In the genomic region with DNA sequence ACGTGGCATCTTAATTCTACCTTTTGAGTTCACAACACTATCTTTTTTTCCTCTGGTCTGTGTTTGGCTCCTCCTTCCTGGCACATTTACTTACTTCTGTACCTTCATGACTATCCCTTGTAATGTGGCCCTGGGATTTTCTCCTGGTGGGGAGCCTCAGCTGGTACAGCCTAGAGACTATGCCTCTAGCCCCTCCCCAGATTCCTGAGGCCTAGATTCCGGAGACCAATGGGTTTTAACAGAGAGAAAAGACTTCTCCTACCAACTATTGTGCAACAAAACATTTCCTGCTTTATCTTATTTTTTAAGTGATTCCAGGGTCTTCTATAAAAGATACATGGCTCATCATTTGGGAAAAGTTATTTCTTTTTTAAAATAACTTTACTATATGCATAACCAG, we compare ENCODE assay signal across 31 cellular contexts.
DNase-seq lines count a peak whose midpoint lies in the region; ATAC-seq and TF ChIP-seq lines count a peak whose summit lies in the region.
"Had no signal": no experiment of that assay in that cellular context is flagged by ENCODE, and none has a peak within 500 bp of the region (broad histone marks: within the 10 kb centered on the region; RNA-seq: fewer than 3 reads in every experiment).

No MANE protein-coding gene starts in this region.

- peaks cover 39% of the 10 kb centered on the region for H3K4me1 ChIP-seq in A673 (ENCODE audit: insufficient read depth, low read length, poor library complexity, severe bottlenecking)
- peaks cover 66 to 67% of the 10 kb centered on the region in 2 experiments for H3K4me1 ChIP-seq in HCT116 (ENCODE audit: control insufficient read depth in 1 of 2, insufficient read depth in 2 of 2, low read length in 2 of 2)

- H3K9me3 Mint-ChIP-seq in nephron progenitor cell (peaks cover 8% of the 10 kb centered on the region), chondrocyte (ENCODE audit: low read depth) (no peaks in the 10 kb centered on the region)
- H3K9me3 Mint-ChIP-seq: CD8-positive, alpha-beta T cell had no signal

- H3K9me3 ChIP-seq in A673 (ENCODE audit: low read depth, low read length, poor library complexity, severe bottlenecking) (no peaks in the 10 kb centered on the region), HCT116 (ENCODE audit: control insufficient read depth in 1 of 2, insufficient read depth in 1 of 2, low read depth in 1 of 2, low read length in 2 of 2) (no peaks in the 10 kb centered on the region)
- H3K9me3 ChIP-seq: BE2C, gastroesophageal sphincter, neutrophil, Peyer's patch, sigmoid colon, tibial artery had no signal

- peak; percentile 59 for ATAC-seq in HCT116
- ATAC-seq: activated CD8-positive, alpha-beta T cell treated with anti-CD3 and anti-CD28 coated beads for 36 hours; CD8-positive, alpha-beta T cell; gastroesophageal sphincter; left colon had no signal

- intact Hi-C loops in A673 (cut with micrococcal nuclease; ENCODE audit: unreplicated experiment) (loop anchor here (10.0 kb wide), 1 partner anchor 237 kb away; no protein-coding TSS in a partner anchor), HCT116 (cut with micrococcal nuclease) (loop anchor here (1.0 kb wide), 1 partner anchor 602 kb away; no protein-coding TSS in a partner anchor)

- H3K4me3 Mint-ChIP-seq in nephron progenitor cell (no peak overlapping the region), chondrocyte (ENCODE audit: unreplicated experiment) (no peak overlapping the region)
- H3K4me3 Mint-ChIP-seq: activated CD8-positive, alpha-beta T cell treated with anti-CD3 and anti-CD28 coated beads for 36 hours; brain; CD8-positive, alpha-beta T cell; immature natural killer cell; T-helper 2 cell treated with Interferon-gamma antibody and Interleukin-4, amounts not matched to agents 5 μg/mL and 100 μg/mL, for 36 hours had no signal

- H3K27ac ChIP-seq in A673 (ENCODE audit: low read depth, low read length, poor library complexity, severe bottlenecking): no peak overlapping the region
- peak overlapping the region; percentile 100 for H3K27ac ChIP-seq in HCT116 (ENCODE audit: low read depth, low read length)
- H3K27ac ChIP-seq: gastroesophageal sphincter, hepatocyte, neutrophil, Peyer's patch, sigmoid colon, tibial artery had no signal

- H3K4me3 ChIP-seq in A673 (ENCODE audit: low read depth, low read length, poor library complexity, severe bottlenecking) (no peak overlapping the region), HCT116 (replicated peaks in 1 of 2; ENCODE audit: low read depth in 1 of 2, low read length in 2 of 2) (no peak overlapping the region), choroid plexus epithelial cell (ENCODE audit: low read depth, low read length) (no peak overlapping the region)
- H3K4me3 ChIP-seq: gastroesophageal sphincter, hepatocyte, Peyer's patch, sigmoid colon, tibial artery had no signal

- POLR2A ChIA-PET in A673 (lab: Charles Lee; ENCODE audit: low non-redundant PET): no interaction called here
- POLR2A ChIA-PET in HCT116 (lab: Charles Lee): interaction anchor here (0.9 to 4.6 kb wide), 5 partner anchors 11 to 67 kb away, joined by 3 to 37 read pairs (median 5); no protein-coding TSS in a partner anchor

- H4K20me1 ChIP-seq in HCT116 (ENCODE audit: insufficient read depth): no peaks in the 10 kb centered on the region

- RAD21 ChIA-PET in HCT116 (lab: Charles Lee; ENCODE audit: low non-redundant PET in 1 of 2, low total read pairs in 2 of 2, uncharacterized antibody in 2 of 2, unreplicated experiment in 2 of 2): no interaction called here

- peaks cover 33% of the 10 kb centered on the region for H3K4me1 Mint-ChIP-seq in nephron progenitor cell
- peaks cover 27% of the 10 kb centered on the region for H3K4me1 Mint-ChIP-seq in chondrocyte (ENCODE audit: low read depth)

- H3K36me3 ChIP-seq in A673 (ENCODE audit: insufficient read depth, low read length, poor library complexity, severe bottlenecking): no peaks in the 10 kb centered on the region
- no peaks in the 10 kb centered on the region for H3K36me3 ChIP-seq in HCT116 (ENCODE audit: control insufficient read depth in 1 of 2, insufficient read depth in 2 of 2, low read length in 2 of 2)
- H3K36me3 ChIP-seq: BE2C, gastroesophageal sphincter, neutrophil, Peyer's patch, sigmoid colon, tibial artery had no signal

- H3K36me3 Mint-ChIP-seq in nephron progenitor cell (ENCODE audit: low read depth) (peaks cover 4% of the 10 kb centered on the region), chondrocyte (ENCODE audit: low read depth) (no peaks in the 10 kb centered on the region)
- H3K36me3 Mint-ChIP-seq: brain; CD8-positive, alpha-beta T cell; immature natural killer cell had no signal

- H2AFZ ChIP-seq in HCT116 (ENCODE audit: low read depth, low read length, poor library complexity, severe bottlenecking): no peak overlapping the region
- H2AFZ ChIP-seq: hepatocyte had no signal

- no peak for TF ChIP-seq POLR2A in HCT116 (IDR thresholded peaks at IDR 0.05; ENCODE audit: borderline replicate concordance, extremely low read depth, insufficient read depth, insufficient read length)

- peaks cover 8% of the 10 kb centered on the region for H3K79me2 ChIP-seq in HCT116 (ENCODE audit: insufficient read depth, low read length)
- H3K79me2 ChIP-seq: hepatocyte had no signal

- no TSS peak for BruUV-seq in A673 (replicated peaks; lab: Mats Ljungman, UMichigan)
- BruUV-seq in HCT116 (replicated peaks; lab: Mats Ljungman, UMichigan): no TSS peak

- H3K9me2 ChIP-seq in HCT116 (ENCODE audit: insufficient read depth): no peaks in the 10 kb centered on the region

- peak overlapping the region; percentile 41 for H3K4me2 ChIP-seq in HCT116 (ENCODE audit: low read length)
- H3K4me2 ChIP-seq: hepatocyte had no signal

- no peaks in the 10 kb centered on the region for H3K27me3 ChIP-seq in A673 (replicated peaks; ENCODE audit: insufficient read depth, low read depth, low read length, poor library complexity)
- H3K27me3 ChIP-seq in HCT116 (ENCODE audit: insufficient read depth, low read length): no peaks in the 10 kb centered on the region
- H3K27me3 ChIP-seq: BE2C, gastroesophageal sphincter, hepatocyte, neutrophil, Peyer's patch, sigmoid colon, tibial artery had no signal

- TF ChIP-seq CTCF in A673 (conservative IDR thresholded peaks at IDR 0.05; ENCODE audit: low read depth, low read length) (no peak), HCT116 (IDR thresholded peaks at IDR 0.05 in 2 of 3, conservative IDR thresholded peaks at IDR 0.05 in 1 of 3; ENCODE audit: borderline replicate concordance in 1 of 3, insufficient read depth in 1 of 3, low read depth in 2 of 3, low read length in 2 of 3) (peak in 1 of 3 experiments; percentile 25; a peak in 1 of 6 replicates), choroid plexus epithelial cell (conservative IDR thresholded peaks at IDR 0.05; ENCODE audit: low read depth, low read length) (no peak), nephron progenitor cell (IDR thresholded peaks at IDR 0.05) (no peak), chondrocyte (IDR thresholded peaks at IDR 0.05) (no peak)

- DNase-seq in A673 (ENCODE audit: low spot score) (peak; percentile 21), HCT116 (ENCODE audit: low read depth, low spot score) (no peak), choroid plexus epithelial cell (ENCODE audit: low read depth) (peak; percentile 32), nephron progenitor cell (no peak), HT-29 (ENCODE audit: low spot score) (no peak), T-helper 9 cell (no peak), chondrocyte (ENCODE audit: low spot score) (no peak), activated gamma-delta T cell (lab: John Stamatoyannopoulos, UW) (no peak)
- DNase-seq: activated CD8-positive, alpha-beta memory T cell treated with anti-CD3 and anti-CD28 coated beads, Interleukin-2, amount 50 U/mL, for 48 hours; activated CD8-positive, alpha-beta T cell treated with anti-CD3 and anti-CD28 coated beads for 36 hours; activated naive CD4-positive, alpha-beta T cell treated with anti-CD3 and anti-CD28 coated beads, Interleukin-2, amount 50 U/mL, for 16 hours; amniotic stem cell; BE2C; CD8-positive, alpha-beta T cell; DMS53; immature natural killer cell; Karpas-422; left colon; NCI-H2107; NCI-H748 treated with DMSO at 0.1 percent for 48 hours; Peyer's patch; SHP77; sigmoid colon; stimulated activated CD4-positive, alpha-beta T cell treated with anti-CD3 and anti-CD28 coated beads, Interleukin-4, amount 100 ng/mL, for 24 hours; tibial artery had no signal

- H3K9ac ChIP-seq in HCT116 (ENCODE audit: low read length): peak overlapping the region; percentile 45

- TF ChIP-seq RAD21 in HCT116 (IDR thresholded peaks at IDR 0.05; ENCODE audit: low read depth): no peak

- CTCF ChIA-PET in A673 (lab: Charles Lee): no interaction called here
- CTCF ChIA-PET in HCT116 (lab: Charles Lee): no interaction called here

- H3K27ac Mint-ChIP-seq in nephron progenitor cell: peak overlapping the region; percentile 13
- no peak overlapping the region for H3K27ac Mint-ChIP-seq in chondrocyte (ENCODE audit: unreplicated experiment)
- H3K27ac Mint-ChIP-seq: activated CD8-positive, alpha-beta T cell treated with anti-CD3 and anti-CD28 coated beads for 36 hours; CD8-positive, alpha-beta T cell; immature natural killer cell; progenitor cell of endocrine pancreas; T-helper 2 cell treated with Interferon-gamma antibody and Interleukin-4, amounts not matched to agents 5 μg/mL and 100 μg/mL, for 36 hours had no signal

- no peaks in the 10 kb centered on the region for H3K27me3 Mint-ChIP-seq in nephron progenitor cell (ENCODE audit: low read depth, poor library complexity)
- H3K27me3 Mint-ChIP-seq in chondrocyte (ENCODE audit: low read depth): no peaks in the 10 kb centered on the region
- H3K27me3 Mint-ChIP-seq: brain, progenitor cell of endocrine pancreas had no signal

TF ChIP-seq in HCT116, 20 proteins besides CTCF, POLR2A, EP300 and RAD21 (continues in another document):
- TF ChIP-seq SP1 (IDR thresholded peaks at IDR 0.05; ENCODE audit: low read depth): peak; percentile 11; the same call in 1 of the 2 replicates
- peak; percentile 5; the same call in 1 of the 2 replicates for TF ChIP-seq POLR2AphosphoS5 (IDR thresholded peaks at IDR 0.05; ENCODE audit: low read depth, low read length)
- TF ChIP-seq, protein P1, sequence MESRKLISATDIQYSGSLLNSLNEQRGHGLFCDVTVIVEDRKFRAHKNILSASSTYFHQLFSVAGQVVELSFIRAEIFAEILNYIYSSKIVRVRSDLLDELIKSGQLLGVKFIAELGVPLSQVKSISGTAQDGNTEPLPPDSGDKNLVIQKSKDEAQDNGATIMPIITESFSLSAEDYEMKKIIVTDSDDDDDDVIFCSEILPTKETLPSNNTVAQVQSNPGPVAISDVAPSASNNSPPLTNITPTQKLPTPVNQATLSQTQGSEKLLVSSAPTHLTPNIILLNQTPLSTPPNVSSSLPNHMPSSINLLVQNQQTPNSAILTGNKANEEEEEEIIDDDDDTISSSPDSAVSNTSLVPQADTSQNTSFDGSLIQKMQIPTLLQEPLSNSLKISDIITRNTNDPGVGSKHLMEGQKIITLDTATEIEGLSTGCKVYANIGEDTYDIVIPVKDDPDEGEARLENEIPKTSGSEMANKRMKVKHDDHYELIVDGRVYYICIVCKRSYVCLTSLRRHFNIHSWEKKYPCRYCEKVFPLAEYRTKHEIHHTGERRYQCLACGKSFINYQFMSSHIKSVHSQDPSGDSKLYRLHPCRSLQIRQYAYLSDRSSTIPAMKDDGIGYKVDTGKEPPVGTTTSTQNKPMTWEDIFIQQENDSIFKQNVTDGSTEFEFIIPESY (IDR thresholded peaks at IDR 0.05; ENCODE audit: extremely low read depth, insufficient replicate concordance, low read length): no peak

Comparison
In these comparisons a context has a peak if more than half of its experiments do, and no peak if none do; other contexts are left out.
1. DNase-seq: peak in A673 (single experiment) and choroid plexus epithelial cell (single experiment); none in HCT116 (single experiment), nephron progenitor cell (single experiment), HT-29 (single experiment), T-helper 9 cell (single experiment), chondrocyte (single experiment) and activated gamma-delta T cell (single experiment).